Comparison of ENCODE assay signal across 8 cellular contexts in genomic region chr19:35648017-35648961, GRCh38. TPM values are rescaled to one million over a fixed set of nuclear protein-coding genes. Genes with fewer than 3 reads are reported as not detected.
DNase-seq lines count a peak whose midpoint lies in the region; ATAC-seq and TF ChIP-seq lines count a peak whose summit lies in the region.

Gene COX6B1, plus strand, starts transcription at chr19:35648323. Its CDS starts 2,921 bp downstream, at chr19:35651244.

- peak; percentile 60 for ATAC-seq in GM18502 (IDR thresholded peaks at IDR 0.05; ENCODE audit: poor library complexity, unreplicated experiment)
- ATAC-seq in HG02981 (IDR thresholded peaks at IDR 0.05; ENCODE audit: unreplicated experiment), result peak; percentile 61
- ATAC-seq in GM19467 (IDR thresholded peaks at IDR 0.05; ENCODE audit: unreplicated experiment), result no peak

- in situ Hi-C loops in astrocyte of the cerebellum (cut with HindIII; ENCODE audit: low sequenced_read_pairs), result no loop called here

- peak; percentile 93 for DNase-seq in NCI-H2029 treated with DMSO at 0.1 percent for 48 hours (lab: John Stamatoyannopoulos, UW)
- peak; percentile 79 for DNase-seq in T-helper 9 cell
- DNase-seq in astrocyte of the cerebellum (ENCODE audit: low read depth), result peak; percentile 90
- peak; percentile 99 for DNase-seq in hepatic stellate cell (ENCODE audit: low spot score)
- DNase-seq in renal cortical epithelial cell (ENCODE audit: low read depth), result peak; percentile 97

- no peak for TF ChIP-seq CTCF in astrocyte of the cerebellum (IDR thresholded peaks at IDR 0.05; ENCODE audit: low read depth, low read length, missing control alignments)

- peak within 1 kb of the TSS; percentile 74 for H3K4me3 ChIP-seq in astrocyte of the cerebellum (ENCODE audit: low read depth, low read length)

RNA-seq across cellular contexts. Expression of gene COX6B1, which starts in this region (rescaled TPM):
- total RNA-seq in renal cortical epithelial cell, result 385 and 691 TPM in 2 replicates
